Comparison of ENCODE assay signal across 22 cellular contexts in the genomic region with DNA sequence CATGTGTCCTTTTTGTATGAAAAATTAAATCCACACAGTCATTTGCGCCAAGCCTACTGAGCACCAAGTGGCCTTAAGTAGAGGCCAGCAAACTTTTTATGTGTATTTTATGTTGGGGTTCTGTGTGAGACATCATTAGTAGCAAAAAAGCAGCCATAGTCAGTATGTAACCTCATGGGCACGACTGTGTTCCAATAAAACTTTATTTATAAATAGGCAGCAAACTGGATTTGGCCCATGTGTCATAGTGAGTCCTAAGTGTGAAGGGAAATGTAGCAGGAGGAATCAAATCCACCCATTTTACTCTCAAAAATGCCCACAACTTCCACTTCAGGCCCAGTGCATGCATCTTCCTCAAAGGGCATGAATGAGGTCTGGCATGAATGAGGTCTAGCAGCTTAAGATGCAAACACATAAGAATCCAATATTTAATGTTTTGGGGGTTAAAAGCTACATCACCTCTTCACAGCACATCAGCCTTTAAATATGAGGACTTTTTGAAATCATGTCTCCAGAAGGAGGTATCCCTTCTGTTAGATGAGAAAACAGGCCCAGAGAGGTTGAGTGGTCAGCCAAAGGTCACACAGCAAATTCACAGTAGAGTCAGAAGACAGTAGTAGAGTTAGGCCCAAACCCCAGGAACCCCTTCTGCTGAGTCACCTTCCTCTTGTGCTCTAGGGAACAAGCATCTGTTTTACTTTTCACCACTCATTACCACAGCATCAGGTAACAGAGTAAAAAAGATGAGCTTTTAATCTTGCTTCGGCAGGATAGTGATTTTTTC. TPM values are rescaled to one million over a fixed set of nuclear protein-coding genes. Genes with fewer than 3 reads are reported as not detected.
DNase-seq lines count a peak whose midpoint lies in the region; ATAC-seq, FAIRE-seq and TF ChIP-seq lines count a peak whose summit lies in the region.
"Had no signal": no experiment of that assay in that cellular context is flagged by ENCODE, and none has a peak within 500 bp of the region (broad histone marks: within the 10 kb centered on the region; RNA-seq: fewer than 3 reads in every experiment).

No MANE protein-coding gene starts in this region.

- no peak overlapping the region for H3K27ac ChIP-seq in HepG2 (ENCODE audit: extremely low read length, insufficient read depth, low read length)
- H3K27ac ChIP-seq in right lobe of liver = no peak overlapping the region
- H3K27ac ChIP-seq in mesenchymal stem cell (ENCODE audit: low read length, poor library complexity, severe bottlenecking) = no peak overlapping the region
- H3K27ac ChIP-seq: adrenal gland, hepatocyte, suprapubic skin had no signal

- H3K36me3 ChIP-seq in HepG2 (replicated peaks in 1 of 2; ENCODE audit: control insufficient read depth in 1 of 2, insufficient read depth in 2 of 2, low read length in 2 of 2) (peaks cover 5 to 39% of the 10 kb centered on the region in 2 experiments), right lobe of liver (peaks cover 0 to 13% (median 0%) of the 10 kb centered on the region in 4 donors), Loucy (ENCODE audit: insufficient read depth, low read length) (peaks cover 8% of the 10 kb centered on the region; the same call in 1 of the 2 replicates), mesenchymal stem cell (ENCODE audit: control insufficient read depth in 1 of 2, insufficient read depth in 2 of 2, low read depth in 1 of 2, low read length in 2 of 2) (no peaks in the 10 kb centered on the region)
- H3K36me3 ChIP-seq: adrenal gland, suprapubic skin had no signal

- no peak overlapping the region for H3K9ac ChIP-seq in HepG2 (ENCODE audit: insufficient read depth, low read depth, low read length)
- H3K9ac ChIP-seq in Loucy (ENCODE audit: low read depth, low read length, poor library complexity, severe bottlenecking) = no peak overlapping the region
- no peak overlapping the region for H3K9ac ChIP-seq in mesenchymal stem cell (ENCODE audit: low read length)

- no peak overlapping the region for H3K14ac ChIP-seq in mesenchymal stem cell (ENCODE audit: low read length in 2 of 2)

- no peak overlapping the region for H2AFZ ChIP-seq in HepG2 (ENCODE audit: low read length)
- no peak overlapping the region for H2AFZ ChIP-seq in Loucy (ENCODE audit: low read length)
- no peak overlapping the region for H2AFZ ChIP-seq in mesenchymal stem cell (ENCODE audit: low read depth, low read length)
- H2AFZ ChIP-seq: hepatocyte had no signal

- H2BK120ac ChIP-seq in mesenchymal stem cell (ENCODE audit: low read depth, low read length) = no peak overlapping the region

- no peak for DNase-seq in HepG2 (ENCODE audit: low spot score)
- no peak for DNase-seq in right lobe of liver
- no peak for DNase-seq in activated T-helper 1 cell treated with anti-CD3 and anti-CD28 coated beads, Interleukin-12 subunit alpha, Interleukin-12 subunit beta, Interleukin-2, Interleukin-4 antibody, amounts not matched to agents 30 ng/mL and 10 ng/mL and 1 ng/mL, durations not matched to agents 14 hours and 24 hours and 36 hours (ENCODE audit: low spot score)
- no peak for DNase-seq in stimulated activated naive B cell treated with anti-CD40 and anti-IgM and Interleukin-4, amounts not matched to agents 10 μg/mL and 1 μg/mL and 100 μg/mL, for 72 hours
- DNase-seq in mesenchymal stem cell = no peak
- no peak for DNase-seq in iPS-NIHi11 (ENCODE audit: low spot score)
- DNase-seq: activated T-cell treated with anti-CD3 and anti-CD28 coated beads, Interleukin-2, amount 50 U/mL, for 1 hour; adrenal gland; Calu3; central memory CD4-positive, alpha-beta T cell; effector memory CD8-positive, alpha-beta T cell; kidney glomerular epithelial cell had no signal

- no peak overlapping the region for H3K18ac ChIP-seq in mesenchymal stem cell (ENCODE audit: low read depth in 1 of 2, low read length in 2 of 2)

- 94% methylated on average over 3 of the region's 3 CpGs for WGBS in HepG2 (ENCODE audit: low lambda C conversion rate)
- WGBS in right lobe of liver (ENCODE audit: insufficient coverage, low coverage, low lambda C conversion rate, missing lambda C conversion rate) = 88% methylated on average over 3 of the region's 3 CpGs
- 92% methylated on average over 2 of the region's 3 CpGs for WGBS in mesenchymal stem cell

- no peaks in the 10 kb centered on the region for H3K27me3 Mint-ChIP-seq in activated T-helper 1 cell treated with anti-CD3 and anti-CD28 coated beads, Interleukin-12 subunit alpha, Interleukin-12 subunit beta, Interleukin-2, Interleukin-4 antibody, amounts not matched to agents 30 ng/mL and 10 ng/mL and 1 ng/mL, durations not matched to agents 14 hours and 24 hours and 36 hours (ENCODE audit: insufficient read depth)
- no peaks in the 10 kb centered on the region for H3K27me3 Mint-ChIP-seq in stimulated activated naive B cell treated with anti-CD40 and anti-IgM and Interleukin-4, amounts not matched to agents 10 μg/mL and 1 μg/mL and 100 μg/mL, for 72 hours
- H3K27me3 Mint-ChIP-seq: effector memory CD8-positive, alpha-beta T cell had no signal

- peaks cover 44% of the 10 kb centered on the region for H3K4me1 Mint-ChIP-seq in activated T-helper 1 cell treated with anti-CD3 and anti-CD28 coated beads, Interleukin-12 subunit alpha, Interleukin-12 subunit beta, Interleukin-2, Interleukin-4 antibody, amounts not matched to agents 30 ng/mL and 10 ng/mL and 1 ng/mL, durations not matched to agents 14 hours and 24 hours and 36 hours (ENCODE audit: low read depth)
- peaks cover 40 to 72% of the 10 kb centered on the region in 2 donors for H3K4me1 Mint-ChIP-seq in stimulated activated naive B cell treated with anti-CD40 and anti-IgM and Interleukin-4, amounts not matched to agents 10 μg/mL and 1 μg/mL and 100 μg/mL, for 72 hours
- H3K4me1 Mint-ChIP-seq: neural crest cell had no signal

- H3K4me1 ChIP-seq in HepG2 (ENCODE audit: insufficient read depth, low read length) = peaks cover 14% of the 10 kb centered on the region; the same call in 1 of the 2 replicates
- no peaks in the 10 kb centered on the region for H3K4me1 ChIP-seq in right lobe of liver
- H3K4me1 ChIP-seq in Loucy (ENCODE audit: insufficient read depth, low read length, poor library complexity, severe bottlenecking) = peaks cover 40% of the 10 kb centered on the region
- peaks cover 2% of the 10 kb centered on the region for H3K4me1 ChIP-seq in mesenchymal stem cell (ENCODE audit: control insufficient read depth, insufficient read depth, low read depth, low read length)
- H3K4me1 ChIP-seq: adrenal gland had no signal

- H2AK5ac ChIP-seq in mesenchymal stem cell (ENCODE audit: low read length, severe bottlenecking) = no peak overlapping the region

- no peaks in the 10 kb centered on the region for H3K9me3 Mint-ChIP-seq in activated T-helper 1 cell treated with anti-CD3 and anti-CD28 coated beads, Interleukin-12 subunit alpha, Interleukin-12 subunit beta, Interleukin-2, Interleukin-4 antibody, amounts not matched to agents 30 ng/mL and 10 ng/mL and 1 ng/mL, durations not matched to agents 14 hours and 24 hours and 36 hours
- peaks cover 5 to 8% of the 10 kb centered on the region in 2 donors for H3K9me3 Mint-ChIP-seq in stimulated activated naive B cell treated with anti-CD40 and anti-IgM and Interleukin-4, amounts not matched to agents 10 μg/mL and 1 μg/mL and 100 μg/mL, for 72 hours

- no peak overlapping the region for H2BK12ac ChIP-seq in mesenchymal stem cell (ENCODE audit: low read length in 2 of 2)

- H2BK15ac ChIP-seq in mesenchymal stem cell (ENCODE audit: low read depth, poor library complexity, severe bottlenecking) = no peak overlapping the region

- no peak for FAIRE-seq in HepG2 (lab: Jason Lieb, UNC)
- FAIRE-seq: G401.6 had no signal

- no peaks in the 10 kb centered on the region for H3F3A ChIP-seq in Loucy (ENCODE audit: low read depth)

- in situ Hi-C loops in HepG2 (cut with HindIII; ENCODE audit: extremely low pct_ligation_motif_present, low pct_unique_long_range_greater_than_20kb) = no loop called here

- peak overlapping the region; percentile 36 for H3K27ac Mint-ChIP-seq in activated T-helper 1 cell treated with anti-CD3 and anti-CD28 coated beads, Interleukin-12 subunit alpha, Interleukin-12 subunit beta, Interleukin-2, Interleukin-4 antibody, amounts not matched to agents 30 ng/mL and 10 ng/mL and 1 ng/mL, durations not matched to agents 14 hours and 24 hours and 36 hours
- H3K27ac Mint-ChIP-seq in stimulated activated naive B cell treated with anti-CD40 and anti-IgM and Interleukin-4, amounts not matched to agents 10 μg/mL and 1 μg/mL and 100 μg/mL, for 72 hours = peak overlapping the region; percentile 25

- no peak overlapping the region for H4K8ac ChIP-seq in mesenchymal stem cell (ENCODE audit: low read length)

- CTCF ChIA-PET in HepG2 (lab: Yijun Ruan, JAX; ENCODE audit: low intra/inter-chr PET ratio, low total read pairs) = no interaction called here

- no peak for TF ChIP-seq POLR2A in HepG2 (IDR thresholded peaks at IDR 0.05; ENCODE audit: insufficient read depth in 1 of 2, low read depth in 2 of 2, low read length in 2 of 2)
- TF ChIP-seq POLR2A in right lobe of liver (IDR thresholded peaks at IDR 0.05) = no peak

- no peak overlapping the region for H2BK5ac ChIP-seq in mesenchymal stem cell (ENCODE audit: low read depth, low read length, poor library complexity, severe bottlenecking)

- H3K4me3 ChIP-seq in HepG2 (replicated peaks in 1 of 3; ENCODE audit: insufficient read depth in 1 of 3, low read depth in 2 of 3, low read length in 3 of 3) (no peak overlapping the region), right lobe of liver (no peak overlapping the region), Loucy (ENCODE audit: low read length, poor library complexity, severe bottlenecking) (no peak overlapping the region), mesenchymal stem cell (ENCODE audit: insufficient read depth in 1 of 2, low read depth in 1 of 2, low read length in 2 of 2) (no peak overlapping the region)
- H3K4me3 ChIP-seq: adrenal gland, hepatocyte, suprapubic skin had no signal

- TF ChIP-seq EP300 in HepG2 (IDR thresholded peaks at IDR 0.05; ENCODE audit: low read depth in 2 of 2, low read length in 2 of 2) = no peak
- TF ChIP-seq EP300 in HepG2 (CRISPR knock-in tag; IDR thresholded peaks at IDR 0.05; ENCODE audit: borderline replicate concordance) = no peak

- H3K4ac ChIP-seq in mesenchymal stem cell (ENCODE audit: low read depth in 1 of 2, low read length in 2 of 2) = no peak overlapping the region

- TF ChIP-seq RAD21 in HepG2 (CRISPR knock-in tag; IDR thresholded peaks at IDR 0.05) = no peak

- BruUV-seq in HepG2 (replicated peaks; lab: Mats Ljungman, UMichigan) = no TSS peak

- H3K36me3 Mint-ChIP-seq in activated T-helper 1 cell treated with anti-CD3 and anti-CD28 coated beads, Interleukin-12 subunit alpha, Interleukin-12 subunit beta, Interleukin-2, Interleukin-4 antibody, amounts not matched to agents 30 ng/mL and 10 ng/mL and 1 ng/mL, durations not matched to agents 14 hours and 24 hours and 36 hours (ENCODE audit: low read depth) = peaks cover 11% of the 10 kb centered on the region
- peaks cover 44 to 81% of the 10 kb centered on the region in 2 donors for H3K36me3 Mint-ChIP-seq in stimulated activated naive B cell treated with anti-CD40 and anti-IgM and Interleukin-4, amounts not matched to agents 10 μg/mL and 1 μg/mL and 100 μg/mL, for 72 hours

- no peaks in the 10 kb centered on the region for H3K9me2 ChIP-seq in Loucy (replicated peaks; ENCODE audit: low read depth, low read length)

- H3K4me2 ChIP-seq in HepG2 (ENCODE audit: low read depth, low read length) = no peak overlapping the region
- H3K4me2 ChIP-seq in Loucy (ENCODE audit: low read depth, low read length, poor library complexity, severe bottlenecking) = peak overlapping the region; percentile 22
- H3K4me2 ChIP-seq in mesenchymal stem cell (ENCODE audit: low read length, poor library complexity, severe bottlenecking) = no peak overlapping the region
- H3K4me2 ChIP-seq: hepatocyte had no signal

- H4K91ac ChIP-seq in mesenchymal stem cell (ENCODE audit: low read length) = no peak overlapping the region

- no peaks in the 10 kb centered on the region for H3K27me3 ChIP-seq in HepG2 (ENCODE audit: control insufficient read depth in 1 of 2, insufficient read depth in 2 of 2, low read length in 2 of 2)
- H3K27me3 ChIP-seq in right lobe of liver = no peaks in the 10 kb centered on the region
- H3K27me3 ChIP-seq in Loucy (ENCODE audit: insufficient read depth, low read length, poor library complexity, severe bottlenecking) = no peaks in the 10 kb centered on the region
- peaks cover 0 to 12% of the 10 kb centered on the region in 2 experiments for H3K27me3 ChIP-seq in mesenchymal stem cell (ENCODE audit: control insufficient read depth in 1 of 2, insufficient read depth in 1 of 2, low read length in 2 of 2)
- H3K27me3 ChIP-seq: adrenal gland, hepatocyte, suprapubic skin had no signal

- no peak overlapping the region for H3K23ac ChIP-seq in mesenchymal stem cell (ENCODE audit: low read length in 2 of 2)

- intact Hi-C loops in HepG2 (cut with micrococcal nuclease; ENCODE audit: unreplicated experiment) = loop anchor here (5.0 kb wide), 1 partner anchor 45 kb away; a partner anchor contains a TSS
- intact Hi-C loops in right lobe of liver (cut with DNase I) = no loop called here
- intact Hi-C loops in activated T-helper 1 cell treated with anti-CD3 and anti-CD28 coated beads, Interleukin-12 subunit alpha, Interleukin-12 subunit beta, Interleukin-2, Interleukin-4 antibody, amounts not matched to agents 30 ng/mL and 10 ng/mL and 1 ng/mL, durations not matched to agents 14 hours and 24 hours and 36 hours (cut with micrococcal nuclease) = no loop called here

- no peaks in the 10 kb centered on the region for H3K79me1 ChIP-seq in mesenchymal stem cell (replicated peaks; ENCODE audit: low read length, poor library complexity, severe bottlenecking)

- ATAC-seq in HepG2 (no peak), right lobe of liver (no peak), GM21447 (IDR thresholded peaks at IDR 0.05; ENCODE audit: unreplicated experiment) (no peak)
- ATAC-seq in stimulated activated naive B cell treated with anti-CD40 and anti-IgM and Interleukin-4, amounts not matched to agents 10 μg/mL and 1 μg/mL and 100 μg/mL, for 72 hours (replicated peaks) = peak; percentile 44 to 51
- ATAC-seq: effector memory CD8-positive, alpha-beta T cell; HCT116; Right ventricle myocardium inferior; WTC11 had no signal

- POLR2A ChIA-PET in HepG2 (lab: Yijun Ruan, JAX) = no interaction called here

- no peaks in the 10 kb centered on the region for H3K9me3 ChIP-seq in HepG2 (ENCODE audit: low read length)
- no peaks in the 10 kb centered on the region for H3K9me3 ChIP-seq in right lobe of liver
- H3K9me3 ChIP-seq in Loucy (ENCODE audit: insufficient read depth, low read depth, low read length) = no peaks in the 10 kb centered on the region
- H3K9me3 ChIP-seq in mesenchymal stem cell (ENCODE audit: control insufficient read depth, low read length) = no peaks in the 10 kb centered on the region
- H3K9me3 ChIP-seq: adrenal gland, suprapubic skin had no signal

- no peak overlapping the region for H3K4me3 Mint-ChIP-seq in activated T-helper 1 cell treated with anti-CD3 and anti-CD28 coated beads, Interleukin-12 subunit alpha, Interleukin-12 subunit beta, Interleukin-2, Interleukin-4 antibody, amounts not matched to agents 30 ng/mL and 10 ng/mL and 1 ng/mL, durations not matched to agents 14 hours and 24 hours and 36 hours
- peak overlapping the region in 1 of 2 donors; percentile 6 for H3K4me3 Mint-ChIP-seq in stimulated activated naive B cell treated with anti-CD40 and anti-IgM and Interleukin-4, amounts not matched to agents 10 μg/mL and 1 μg/mL and 100 μg/mL, for 72 hours
- H3K4me3 Mint-ChIP-seq: effector memory CD8-positive, alpha-beta T cell; mesothelial cell of epicardium; neural crest cell; WTC11 had no signal

- peaks cover 15% of the 10 kb centered on the region for H3K79me2 ChIP-seq in HepG2 (ENCODE audit: insufficient read depth, low read length)
- H3K79me2 ChIP-seq in Loucy (ENCODE audit: insufficient read depth, low read length) = peaks cover 76% of the 10 kb centered on the region

- TF ChIP-seq CTCF in HepG2 (CRISPR knock-in tag; IDR thresholded peaks at IDR 0.05) = no peak
- TF ChIP-seq CTCF in right lobe of liver (IDR thresholded peaks at IDR 0.05) = no peak
- TF ChIP-seq CTCF in Loucy (conservative IDR thresholded peaks at IDR 0.05; ENCODE audit: low read length) = no peak

- H4K20me1 ChIP-seq in HepG2 (ENCODE audit: insufficient read depth, low read length) (no peaks in the 10 kb centered on the region), Loucy (ENCODE audit: insufficient read depth, low read length, poor library complexity, severe bottlenecking) (peaks cover 22% of the 10 kb centered on the region)

RNA-seq across cellular contexts. Expression of a gene that starts 45.6 kb away (rescaled TPM):
- 23.3 and 26.4 TPM in 2 replicates for total RNA-seq in HepG2 (2016; rRNA removed; fragmentation: Illumina TruSeq; extraction: Trizol)
- total RNA-seq in HepG2 (2016; cell fraction: cytosol; rRNA removed; fragmentation: Illumina TruSeq; extraction: Trizol; ENCODE audit: low read depth) = 6.9 and 11.0 TPM in 2 replicates
- 22.5 and 23.8 TPM in 2 replicates for total RNA-seq in HepG2 (2016; cell fraction: insoluble cytoplasmic fraction; rRNA removed; fragmentation: Illumina TruSeq; extraction: Trizol)
- total RNA-seq in HepG2 (2016; cell fraction: membrane; rRNA removed; fragmentation: Illumina TruSeq; extraction: Trizol) = 27.6 and 31.1 TPM in 2 replicates
- 22.1 and 26.5 TPM in 2 replicates for total RNA-seq in HepG2 (2016; cell fraction: nucleus; rRNA removed; fragmentation: Illumina TruSeq; extraction: Trizol)
- polyA plus RNA-seq in HepG2 (2011; rRNA removed) = 7.3 and 7.5 TPM in 2 replicates
- 2.8 and 3.0 TPM in 2 replicates for polyA plus RNA-seq in HepG2 (2011; cell fraction: cytosol; rRNA removed)
- polyA plus RNA-seq in HepG2 (2011; cell fraction: nucleus; rRNA removed) = 10.6 and 11.6 TPM in 2 replicates
- 7.0 and 9.3 TPM in 2 replicates for polyA plus RNA-seq in HepG2 (2012)
- polyA plus RNA-seq in HepG2 (2016; cell fraction: cytosol; fragmentation: Illumina TruSeq; extraction: Trizol; ENCODE audit: low read depth) = 10.0 and 14.5 TPM in 2 replicates
- polyA plus RNA-seq in HepG2 (2016; cell fraction: insoluble cytoplasmic fraction; fragmentation: Illumina TruSeq; extraction: Trizol; ENCODE audit: low read depth) = 24.4 and 25.1 TPM in 2 replicates
- polyA plus RNA-seq in HepG2 (2016; cell fraction: membrane; fragmentation: Illumina TruSeq; extraction: Trizol; ENCODE audit: low read depth) = 20.9 and 23.0 TPM in 2 replicates
- 32.8 and 32.9 TPM in 2 replicates for polyA plus RNA-seq in HepG2 (2016; cell fraction: nucleus; fragmentation: Illumina TruSeq; extraction: Trizol; ENCODE audit: insufficient read depth, low read depth)
- polyA minus RNA-seq in HepG2 (2011; rRNA and poly(A)+ RNA removed; ENCODE audit: low replicate concordance) = 3.6 and 3.9 TPM in 2 replicates
- 4.0 and 4.3 TPM in 2 replicates for polyA minus RNA-seq in HepG2 (2011; cell fraction: cytosol; rRNA and poly(A)+ RNA removed)
- polyA minus RNA-seq in HepG2 (2011; cell fraction: nucleus; rRNA and poly(A)+ RNA removed) = 19.2 and 20.6 TPM in 2 replicates
- 1 to 10 TPM; 2.0 to 9.6 (median 5.0) TPM for total RNA-seq in right lobe of liver
- total RNA-seq in activated T-helper 1 cell treated with anti-CD3 and anti-CD28 coated beads, Interleukin-12 subunit alpha, Interleukin-12 subunit beta, Interleukin-2, Interleukin-4 antibody, amounts not matched to agents 30 ng/mL and 10 ng/mL and 1 ng/mL, durations not matched to agents 14 hours and 24 hours and 36 hours = 9.2 and 10.1 TPM in 2 replicates
- 1.2 TPM for polyA plus RNA-seq in mesenchymal stem cell (2013, experiment 1 of 2)
- 1.3 TPM for polyA plus RNA-seq in mesenchymal stem cell (2013, experiment 2 of 2)

Comparison
In these comparisons a context has a peak if more than half of its experiments do, and no peak if none do; other contexts are left out.
1. ATAC-seq: peak in stimulated activated naive B cell treated with anti-CD40 and anti-IgM and Interleukin-4, amounts not matched to agents 10 μg/mL and 1 μg/mL and 100 μg/mL, for 72 hours (2 of 2); none in HepG2 (single experiment), right lobe of liver (0 of 4) and GM21447 (single experiment).